Comparison of ENCODE assay signal across 8 cellular contexts in the genomic region with DNA sequence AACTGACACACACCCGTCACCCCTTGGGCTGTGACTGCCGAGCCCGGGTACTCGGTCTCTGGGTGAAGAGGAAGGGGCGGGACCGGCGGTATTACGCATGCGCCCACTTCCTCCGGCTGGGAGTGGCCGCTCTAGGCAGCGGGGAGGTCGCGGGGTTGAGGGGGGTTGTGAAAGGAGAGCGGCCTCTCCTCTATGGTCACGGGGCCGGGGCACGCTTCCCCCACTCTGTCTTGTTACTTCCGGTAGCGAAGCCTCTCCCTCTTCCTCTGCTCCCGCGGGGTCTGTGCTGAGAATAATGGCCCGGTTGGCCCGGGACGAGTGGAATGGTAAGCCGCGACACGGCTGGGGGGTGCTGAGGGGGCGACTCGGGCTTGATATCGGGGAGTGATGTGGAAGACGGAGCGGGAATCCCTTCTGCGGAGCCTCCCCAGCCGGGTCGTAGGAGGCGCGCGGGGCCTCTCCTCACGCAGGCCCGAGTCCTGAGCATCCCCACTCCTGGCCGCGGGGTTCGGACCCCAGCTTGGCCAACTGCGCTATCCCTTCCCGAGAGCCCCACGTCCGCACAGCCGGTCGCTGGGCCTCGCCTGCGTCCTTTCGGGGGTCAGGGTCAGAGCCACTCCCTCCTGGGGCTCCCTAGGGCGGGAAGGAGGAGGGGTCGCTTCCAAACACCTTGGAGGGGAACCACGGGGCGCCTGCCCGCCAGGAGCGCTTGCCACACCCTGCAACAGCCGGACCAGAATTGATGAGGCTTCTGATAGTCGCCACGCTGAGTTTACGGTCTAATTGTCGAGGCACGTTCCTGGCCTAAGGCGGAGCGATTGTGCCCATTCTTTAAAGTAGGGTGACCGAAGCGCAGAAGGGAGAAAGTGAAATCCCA. TPM values are rescaled to one million over a fixed set of nuclear protein-coding genes. Genes with fewer than 3 reads are reported as not detected.
DNase-seq lines count a peak whose midpoint lies in the region; TF ChIP-seq lines count a peak whose summit lies in the region.

A gene with protein sequence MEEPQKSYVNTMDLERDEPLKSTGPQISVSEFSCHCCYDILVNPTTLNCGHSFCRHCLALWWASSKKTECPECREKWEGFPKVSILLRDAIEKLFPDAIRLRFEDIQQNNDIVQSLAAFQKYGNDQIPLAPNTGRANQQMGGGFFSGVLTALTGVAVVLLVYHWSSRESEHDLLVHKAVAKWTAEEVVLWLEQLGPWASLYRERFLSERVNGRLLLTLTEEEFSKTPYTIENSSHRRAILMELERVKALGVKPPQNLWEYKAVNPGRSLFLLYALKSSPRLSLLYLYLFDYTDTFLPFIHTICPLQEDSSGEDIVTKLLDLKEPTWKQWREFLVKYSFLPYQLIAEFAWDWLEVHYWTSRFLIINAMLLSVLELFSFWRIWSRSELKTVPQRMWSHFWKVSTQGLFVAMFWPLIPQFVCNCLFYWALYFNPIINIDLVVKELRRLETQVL (plus strand): TSS at position 259 of the 877 bp plus-strand sequence. CDS start 11,396 bp downstream, outside the sequence.

- H3K36me3 ChIP-seq in effector memory CD4-positive, alpha-beta T cell (ENCODE audit: control insufficient read depth, insufficient read depth, low read length), result peaks cover 7% of the 10 kb centered on the region

- CTCF ChIA-PET in activated CD8-positive, alpha-beta memory T cell treated with anti-CD3 and anti-CD28 coated beads for 36 hours (lab: Charles Lee), result no interaction called here

- peaks cover 34% of the 10 kb centered on the region for H3K4me1 ChIP-seq in effector memory CD4-positive, alpha-beta T cell (ENCODE audit: control insufficient read depth, insufficient read depth, low read length, poor library complexity, severe bottlenecking)

- peak within 1 kb of the TSS; percentile 96 for H3K4me3 ChIP-seq in effector memory CD4-positive, alpha-beta T cell (ENCODE audit: insufficient read depth, low read depth, low read length, poor library complexity, severe bottlenecking)

- TF ChIP-seq CTCF in GM20000 (IDR thresholded peaks at IDR 0.05; ENCODE audit: extremely low read depth, missing control alignments), result no peak

- DNase-seq in CMK (ENCODE audit: low read depth) (peak; percentile 92), GM20000 (ENCODE audit: low spot score) (peak; percentile 94), HT-29 (ENCODE audit: low spot score) (peak; percentile 97), NOMO-1 (lab: John Stamatoyannopoulos, UW; ENCODE audit: unreplicated experiment in 2 of 2) (peak; percentile 96 to 97), medulla oblongata (ENCODE audit: extremely low spot score) (peak; percentile 99)
- DNase-seq in effector memory CD4-positive, alpha-beta T cell, result peak; percentile 98 to 99 (median 99)
- peak; percentile 100 for DNase-seq in stimulated activated CD8-positive, alpha-beta memory T cell treated with anti-CD3 and anti-CD28 coated beads, Interleukin-12 subunit alpha, Interleukin-12 subunit beta, amount 100 ng/mL, for 1 hour (ENCODE audit: low read depth)

- POLR2A ChIA-PET in activated CD8-positive, alpha-beta memory T cell treated with anti-CD3 and anti-CD28 coated beads for 36 hours (lab: Charles Lee), result interaction anchor here (0.7 kb wide), 1 partner anchor 10 kb away, joined by 3 read pairs; no protein-coding TSS in a partner anchor

- peak within 1 kb of the TSS; percentile 91 for H3K27ac ChIP-seq in effector memory CD4-positive, alpha-beta T cell (ENCODE audit: insufficient read depth, low read length, poor library complexity, severe bottlenecking)

- H3K27me3 ChIP-seq in effector memory CD4-positive, alpha-beta T cell (replicated peaks; ENCODE audit: control insufficient read depth, insufficient read depth, low read length, poor library complexity, severe bottlenecking), result no peaks in the 10 kb centered on the region

- H3K9me3 ChIP-seq in effector memory CD4-positive, alpha-beta T cell (ENCODE audit: control insufficient read depth, low read length), result no peaks in the 10 kb centered on the region

RNA-seq across cellular contexts. Expression of the gene that starts here (rescaled TPM):
- 33.3 and 35.5 TPM in 2 replicates for total RNA-seq in HT-29 (2014; rRNA removed; shearing (Covaris generic))
- 10 to 100 TPM; 66.9 to 82.4 TPM for total RNA-seq in activated CD8-positive, alpha-beta memory T cell treated with anti-CD3 and anti-CD28 coated beads for 36 hours

Comparison
In these comparisons a context has a peak if more than half of its experiments do, and no peak if none do; other contexts are left out.
1. Peak in every context shown above with its lines: DNase-seq, H3K4me3 ChIP-seq and H3K27ac ChIP-seq.